Comparison of ENCODE assay signal across 1 cellular context in genomic region chr11:78574386-78575381, GRCh38.
TF ChIP-seq lines count a peak whose summit lies in the region.

Gene NARS2, minus strand, starts transcription at chr11:78574864. Its CDS starts 376 bp downstream, at chr11:78574488.

TF ChIP-seq in K562, 482 proteins besides CTCF, POLR2A, EP300 and RAD21 (continued from another document and continues in another):
- TF ChIP-seq ZNF830 (CRISPR knock-in tag; IDR thresholded peaks at IDR 0.05) (no peak), ZNF121 (CRISPR knock-in tag; conservative IDR thresholded peaks at IDR 0.05) (no peak), ZBTB1 (CRISPR knock-in tag; IDR thresholded peaks at IDR 0.05; ENCODE audit: borderline replicate concordance, low read depth) (peak; percentile 73), TCF7L2 (IDR thresholded peaks at IDR 0.05; ENCODE audit: low read depth, low read length) (no peak), ZNF143 (CRISPR knock-in tag; IDR thresholded peaks at IDR 0.05) (no peak), ZKSCAN8 (CRISPR knock-in tag; IDR thresholded peaks at IDR 0.05) (no peak), MAFF (IDR thresholded peaks at IDR 0.05; ENCODE audit: low read length) (no peak), ZNF24 (IDR thresholded peaks at IDR 0.05) (peak; percentile 87), SFPQ (IDR thresholded peaks at IDR 0.05; ENCODE audit: low read depth, low read length) (no peak), ZNF785 (CRISPR knock-in tag; IDR thresholded peaks at IDR 0.05) (no peak), KDM1A (IDR thresholded peaks at IDR 0.05) (no peak), ZSCAN32 (CRISPR knock-in tag; IDR thresholded peaks at IDR 0.05) (no peak), SMAD4 (CRISPR knock-in tag; conservative IDR thresholded peaks at IDR 0.05) (no peak), SP1 (CRISPR knock-in tag; IDR thresholded peaks at IDR 0.05) (peak; percentile 64), GTF2E2 (tag; IDR thresholded peaks at IDR 0.05) (no peak), ZNF311 (CRISPR knock-in tag; IDR thresholded peaks at IDR 0.05) (no peak), TSHZ1 (CRISPR knock-in tag; IDR thresholded peaks at IDR 0.05) (no peak), GTF3C2 (IDR thresholded peaks at IDR 0.05; ENCODE audit: borderline replicate concordance, extremely low read depth, insufficient read length) (no peak), POLR2AphosphoS2 (IDR thresholded peaks at IDR 0.05; ENCODE audit: low read length) (no peak), ESRRB (CRISPR knock-in tag; IDR thresholded peaks at IDR 0.05; ENCODE audit: borderline replicate concordance) (no peak), ILK (tag; IDR thresholded peaks at IDR 0.05; ENCODE audit: borderline replicate concordance, low read depth) (no peak), SMARCA4 (IDR thresholded peaks at IDR 0.05) (0 out of 2 replicates have a peak, but pooled peaks have one; percentile 7), ZNF140 (CRISPR knock-in tag; IDR thresholded peaks at IDR 0.05) (no peak), RB1 (IDR thresholded peaks at IDR 0.05; ENCODE audit: low read depth) (no peak; the same call in 1 of the 2 replicates), CUX1 (CRISPR knock-in tag; IDR thresholded peaks at IDR 0.05) (no peak), E2F3 (CRISPR knock-in tag; IDR thresholded peaks at IDR 0.05) (no peak), SNIP1 (IDR thresholded peaks at IDR 0.05; ENCODE audit: low read depth) (no peak), ZNF76 (CRISPR knock-in tag; IDR thresholded peaks at IDR 0.05; ENCODE audit: borderline replicate concordance) (no peak), NR4A1 (CRISPR knock-in tag; IDR thresholded peaks at IDR 0.05) (no peak; the same call in 1 of the 2 replicates), NR4A1 (tag; IDR thresholded peaks at IDR 0.05) (no peak), SNAPC5 (CRISPR knock-in tag; IDR thresholded peaks at IDR 0.05) (no peak), CBX5 (IDR thresholded peaks at IDR 0.05; ENCODE audit: borderline replicate concordance, low read depth) (no peak), NCOA2 (IDR thresholded peaks at IDR 0.05; ENCODE audit: partially characterized antibody in 2 of 2) (no peak), HOXB6 (CRISPR knock-in tag; IDR thresholded peaks at IDR 0.05; ENCODE audit: borderline replicate concordance) (no peak), ZNF75A (CRISPR knock-in tag; IDR thresholded peaks at IDR 0.05) (no peak), ARID3B (CRISPR knock-in tag; IDR thresholded peaks at IDR 0.05; ENCODE audit: borderline replicate concordance) (no peak), ZNF133 (CRISPR knock-in tag; IDR thresholded peaks at IDR 0.05) (no peak), E2F5 (CRISPR knock-in tag; IDR thresholded peaks at IDR 0.05) (no peak), ZNF384 (IDR thresholded peaks at IDR 0.05; ENCODE audit: low read depth, low read length) (no peak), BDP1 (IDR thresholded peaks at IDR 0.05; ENCODE audit: insufficient read depth, insufficient read length) (no peak), KDM2B (CRISPR knock-in tag; IDR thresholded peaks at IDR 0.05) (no peak), KLF16 (IDR thresholded peaks at IDR 0.05) (no peak), ZNF146 (CRISPR knock-in tag; IDR thresholded peaks at IDR 0.05; ENCODE audit: unreplicated experiment) (no peak), HMG20A (CRISPR knock-in tag; conservative IDR thresholded peaks at IDR 0.05) (no peak), TRIM25 (IDR thresholded peaks at IDR 0.05; ENCODE audit: borderline replicate concordance) (no peak), ZNF282 (CRISPR knock-in tag; IDR thresholded peaks at IDR 0.05) (no peak), FOXP1 (CRISPR knock-in tag; IDR thresholded peaks at IDR 0.05) (peak; percentile 60; the same call in 1 of the 2 replicates), TSC22D4 (tag; IDR thresholded peaks at IDR 0.05) (no peak), YBX1 (IDR thresholded peaks at IDR 0.05) (no peak), ARID2 (IDR thresholded peaks at IDR 0.05) (no peak), ZFPM2 (CRISPR knock-in tag; IDR thresholded peaks at IDR 0.05) (no peak), ZNF398 (CRISPR knock-in tag; IDR thresholded peaks at IDR 0.05) (no peak)
